12 cellular contexts compared by ENCODE assay signal in the genomic region with DNA sequence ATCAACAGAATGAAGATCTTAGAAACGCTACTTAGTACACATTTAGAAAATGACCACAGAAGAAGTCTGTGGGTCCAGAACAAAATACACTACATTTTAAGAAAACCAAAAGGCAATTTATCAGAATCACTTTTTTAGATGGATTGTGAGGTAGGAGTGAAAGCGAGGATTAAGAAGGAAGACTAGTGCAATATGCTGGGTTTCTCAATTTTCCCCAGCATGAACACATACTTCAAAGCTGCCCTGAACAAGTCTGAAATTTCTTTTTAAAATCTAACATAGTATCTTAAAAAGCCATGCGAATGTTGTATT.
A peak's percentile ranks its signal among the peaks of the same experiment; 100 is the strongest.
DNase-seq lines count a peak whose midpoint lies in the region; ATAC-seq and TF ChIP-seq lines count a peak whose summit lies in the region.
"Had no signal": no experiment of that assay in that cellular context is flagged by ENCODE, and none has a peak within 500 bp of the region (broad histone marks: within the 10 kb centered on the region; RNA-seq: fewer than 3 reads in every experiment).

No MANE protein-coding gene starts in this region.

- H3K4me3 ChIP-seq in SK-N-SH (ENCODE audit: low read depth in 2 of 2, low read length in 1 of 2) (no peak overlapping the region), mesodermal cell (ENCODE audit: extremely low read depth, insufficient read depth, low read length, poor library complexity, severe bottlenecking) (no peak overlapping the region)

- TF ChIP-seq RAD21 in SK-N-SH (IDR thresholded peaks at IDR 0.05; ENCODE audit: low read length), result no peak

- peak overlapping the region; percentile 47 for H3K27ac Mint-ChIP-seq in activated naive CD8-positive, alpha-beta T cell treated with anti-CD3 and anti-CD28 coated beads, Interleukin-2, amount 50 U/mL, for 24 hours

- H3K27me3 Mint-ChIP-seq in activated naive CD8-positive, alpha-beta T cell treated with anti-CD3 and anti-CD28 coated beads, Interleukin-2, amount 50 U/mL, for 24 hours, result no peaks in the 10 kb centered on the region

- H3K27me3 ChIP-seq in SK-N-SH (ENCODE audit: insufficient read depth), result no peaks in the 10 kb centered on the region

- no peaks in the 10 kb centered on the region for H3K9me2 ChIP-seq in SK-N-SH

- no peak for ATAC-seq in SK-N-SH treated with all-trans-retinoic acid at 6 μM for 48 hours
- no peak for ATAC-seq in activated naive CD8-positive, alpha-beta T cell treated with anti-CD3 and anti-CD28 coated beads, Interleukin-2, amount 50 U/mL, for 24 hours
- ATAC-seq in GM18517 (IDR thresholded peaks at IDR 0.05; ENCODE audit: unreplicated experiment), result no peak

- no peak for TF ChIP-seq EP300 in SK-N-SH (IDR thresholded peaks at IDR 0.05; ENCODE audit: borderline replicate concordance in 1 of 2, low read depth in 1 of 2, low read length in 1 of 2)

- no peak overlapping the region; the same call in 1 of the 2 replicates for H3K9ac ChIP-seq in SK-N-SH

- DNase-seq in SK-N-SH (no peak), superior temporal gyrus (ENCODE audit: extremely low spot score) (peak; percentile 58), HEK293T (ENCODE audit: extremely low spot score) (no peak), HUDEP-2 (lab: John Stamatoyannopoulos, UW; ENCODE audit: unreplicated experiment in 76 of 76) (no peak)
- DNase-seq in activated naive CD8-positive, alpha-beta T cell treated with anti-CD3 and anti-CD28 coated beads, Interleukin-2, amount 50 U/mL, for 24 hours, result no peak
- DNase-seq: dermis blood vessel endothelial cell, GF-D8, mesenchymal stem cell had no signal

- peaks cover 59% of the 10 kb centered on the region for H3K79me2 ChIP-seq in SK-N-SH (ENCODE audit: insufficient read depth)

- peaks cover 24% of the 10 kb centered on the region for H3F3A ChIP-seq in SK-N-SH (replicated peaks; ENCODE audit: insufficient read depth)

- H3K36me3 Mint-ChIP-seq in activated naive CD8-positive, alpha-beta T cell treated with anti-CD3 and anti-CD28 coated beads, Interleukin-2, amount 50 U/mL, for 24 hours (ENCODE audit: low read depth), result peaks cover 8% of the 10 kb centered on the region

- H3K9me3 ChIP-seq in SK-N-SH (no peaks in the 10 kb centered on the region), mesodermal cell (ENCODE audit: control insufficient read depth, low read length) (no peaks in the 10 kb centered on the region)

- TF ChIP-seq CTCF in SK-N-SH (IDR thresholded peaks at IDR 0.05), result no peak

- peak overlapping the region; percentile 57; the same call in 1 of the 2 replicates for H3K4me2 ChIP-seq in SK-N-SH

- CTCF ChIA-PET in SK-N-SH (lab: Yijun Ruan, JAX), result no interaction called here
- CTCF ChIA-PET in HEK293T (lab: Yijun Ruan, JAX), result no interaction called here

- no peak overlapping the region for H3K4me3 Mint-ChIP-seq in activated naive CD8-positive, alpha-beta T cell treated with anti-CD3 and anti-CD28 coated beads, Interleukin-2, amount 50 U/mL, for 24 hours

- 89% methylated on average over 3 of the region's 3 CpGs for WGBS in SK-N-SH (ENCODE audit: low lambda C conversion rate)
- 78 to 80% methylated on average over 1 of the region's 3 CpGs for WGBS in mesodermal cell (ENCODE audit: insufficient coverage in 2 of 2), 2 experiments

- H3K4me1 Mint-ChIP-seq in activated naive CD8-positive, alpha-beta T cell treated with anti-CD3 and anti-CD28 coated beads, Interleukin-2, amount 50 U/mL, for 24 hours, result peaks cover 67% of the 10 kb centered on the region

- H3K9me3 Mint-ChIP-seq in activated naive CD8-positive, alpha-beta T cell treated with anti-CD3 and anti-CD28 coated beads, Interleukin-2, amount 50 U/mL, for 24 hours, result no peaks in the 10 kb centered on the region

- H3K27ac ChIP-seq in SK-N-SH (ENCODE audit: low read depth in 2 of 2, low read length in 1 of 2) (peak overlapping the region in 1 of 2 experiments; percentile 90; a peak in 2 of 4 replicates), mesodermal cell (ENCODE audit: low read depth, low read length, severe bottlenecking) (peak overlapping the region; percentile 84)
- H3K27ac ChIP-seq: 22Rv1 had no signal

- no peaks in the 10 kb centered on the region for H4K20me1 ChIP-seq in SK-N-SH (ENCODE audit: insufficient read depth)

- peaks cover 12 to 18% of the 10 kb centered on the region in 2 experiments; a peak in 3 of 4 replicates for H3K4me1 ChIP-seq in SK-N-SH (ENCODE audit: control insufficient read depth in 1 of 2, insufficient read depth in 2 of 2, low read depth in 1 of 2, low read length in 1 of 2)
- H3K4me1 ChIP-seq in mesodermal cell (ENCODE audit: control insufficient read depth, insufficient read depth, low read length, poor library complexity, severe bottlenecking), result peaks cover 28% of the 10 kb centered on the region

- POLR2A ChIA-PET in SK-N-SH (lab: Yijun Ruan, JAX), result no interaction called here
- POLR2A ChIA-PET in HEK293T (lab: Yijun Ruan, JAX), result no interaction called here

- no peak overlapping the region for H2AFZ ChIP-seq in SK-N-SH (ENCODE audit: low read depth)

- H3K36me3 ChIP-seq in SK-N-SH (replicated peaks in 1 of 2; ENCODE audit: control insufficient read depth in 1 of 2, insufficient read depth in 2 of 2, low read length in 1 of 2) (peaks cover 0 to 8% of the 10 kb centered on the region in 2 experiments), mesodermal cell (ENCODE audit: control insufficient read depth, insufficient read depth, low read length) (peaks cover 61% of the 10 kb centered on the region)

TF ChIP-seq in SK-N-SH, 30 proteins besides CTCF, POLR2A, EP300 and RAD21 (continues in another document):
- no peak for TF ChIP-seq RFX5 (IDR thresholded peaks at IDR 0.05; ENCODE audit: low read length)
- TF ChIP-seq, protein P1, sequence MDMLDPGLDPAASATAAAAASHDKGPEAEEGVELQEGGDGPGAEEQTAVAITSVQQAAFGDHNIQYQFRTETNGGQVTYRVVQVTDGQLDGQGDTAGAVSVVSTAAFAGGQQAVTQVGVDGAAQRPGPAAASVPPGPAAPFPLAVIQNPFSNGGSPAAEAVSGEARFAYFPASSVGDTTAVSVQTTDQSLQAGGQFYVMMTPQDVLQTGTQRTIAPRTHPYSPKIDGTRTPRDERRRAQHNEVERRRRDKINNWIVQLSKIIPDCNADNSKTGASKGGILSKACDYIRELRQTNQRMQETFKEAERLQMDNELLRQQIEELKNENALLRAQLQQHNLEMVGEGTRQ (IDR thresholded peaks at IDR 0.05; ENCODE audit: borderline replicate concordance, low read depth, low read length), result no peak
- TF ChIP-seq MEF2A (IDR thresholded peaks at IDR 0.05; ENCODE audit: borderline replicate concordance, low read depth), result no peak
- no peak for TF ChIP-seq FOXJ3 (CRISPR knock-in tag; IDR thresholded peaks at IDR 0.05)

TF ChIP-seq in SK-N-SH treated with all-trans-retinoic acid at 6 μM for 48 hours, 23 proteins besides CTCF, POLR2A, EP300 and RAD21:
- TF ChIP-seq PPARA (CRISPR knock-in tag; IDR thresholded peaks at IDR 0.05; ENCODE audit: borderline replicate concordance) (no peak), ZFP30 (CRISPR knock-in tag; IDR thresholded peaks at IDR 0.05) (no peak), ZNF70 (CRISPR knock-in tag; IDR thresholded peaks at IDR 0.05) (no peak)
- TF ChIP-seq, protein P2, sequence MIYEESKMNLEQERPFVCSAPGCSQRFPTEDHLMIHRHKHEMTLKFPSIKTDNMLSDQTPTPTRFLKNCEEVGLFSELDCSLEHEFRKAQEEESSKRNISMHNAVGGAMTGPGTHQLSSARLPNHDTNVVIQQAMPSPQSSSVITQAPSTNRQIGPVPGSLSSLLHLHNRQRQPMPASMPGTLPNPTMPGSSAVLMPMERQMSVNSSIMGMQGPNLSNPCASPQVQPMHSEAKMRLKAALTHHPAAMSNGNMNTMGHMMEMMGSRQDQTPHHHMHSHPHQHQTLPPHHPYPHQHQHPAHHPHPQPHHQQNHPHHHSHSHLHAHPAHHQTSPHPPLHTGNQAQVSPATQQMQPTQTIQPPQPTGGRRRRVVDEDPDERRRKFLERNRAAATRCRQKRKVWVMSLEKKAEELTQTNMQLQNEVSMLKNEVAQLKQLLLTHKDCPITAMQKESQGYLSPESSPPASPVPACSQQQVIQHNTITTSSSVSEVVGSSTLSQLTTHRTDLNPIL (CRISPR knock-in tag; IDR thresholded peaks at IDR 0.05; ENCODE audit: low read depth), result no peak

TF ChIP-seq in HEK293T, 16 proteins besides CTCF, POLR2A, EP300 and RAD21:
- no peak for TF ChIP-seq SUZ12 (IDR thresholded peaks at IDR 0.05)
